7 cellular contexts compared by ENCODE assay signal in the genomic region with DNA sequence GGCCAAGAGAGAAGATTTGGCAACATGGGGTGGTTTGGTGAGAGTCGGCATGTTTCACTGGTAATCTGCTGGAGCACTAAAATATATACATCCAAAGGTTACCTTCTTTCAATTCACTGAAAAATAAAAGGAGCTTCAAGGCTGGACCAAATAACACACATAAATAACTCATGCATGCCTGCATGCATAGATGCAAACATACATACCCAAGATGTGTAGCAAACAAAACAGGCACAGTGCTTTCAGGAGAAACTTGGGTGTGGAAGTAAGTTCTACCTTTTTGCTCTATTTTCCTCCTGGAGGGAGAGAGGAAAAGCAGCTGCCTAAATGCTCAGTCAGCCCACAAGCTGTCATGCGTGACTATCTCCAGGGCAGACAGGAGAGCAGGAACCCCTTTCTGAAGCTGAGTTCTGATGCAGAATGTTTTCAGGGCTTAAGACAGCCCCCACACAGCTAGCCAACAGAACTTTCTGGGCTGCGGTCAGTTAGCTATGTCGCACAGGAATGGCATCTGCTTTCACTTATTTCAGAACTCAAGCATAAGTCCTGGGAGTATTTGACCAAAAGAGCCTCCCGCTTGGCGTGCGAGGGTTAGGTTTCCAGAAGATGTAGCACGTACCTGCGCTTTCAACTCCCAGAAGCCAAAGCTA.
A peak's percentile ranks its signal among the peaks of the same experiment; 100 is the strongest.
DNase-seq lines count a peak whose midpoint lies in the region; ATAC-seq and TF ChIP-seq lines count a peak whose summit lies in the region.

No MANE protein-coding gene starts in this region.

- no peaks in the 10 kb centered on the region for H3K27me3 ChIP-seq in skeletal muscle satellite cell (ENCODE audit: control insufficient read depth, insufficient read depth, low read length)

- ATAC-seq in GM21723 (IDR thresholded peaks at IDR 0.05; ENCODE audit: unreplicated experiment), result peak; percentile 58
- ATAC-seq in activated CD8-positive, alpha-beta memory T cell treated with anti-CD3 and anti-CD28 coated beads, Interleukin-2, amount 10 ng/mL, durations not matched to agents 7 days and 5 days, result peak; percentile 48

- no peaks in the 10 kb centered on the region for H3K9me3 Mint-ChIP-seq in activated CD8-positive, alpha-beta memory T cell treated with anti-CD3 and anti-CD28 coated beads, Interleukin-2, amount 10 ng/mL, durations not matched to agents 7 days and 5 days (ENCODE audit: low read depth)
- peaks cover 6% of the 10 kb centered on the region for H3K9me3 Mint-ChIP-seq in glutamatergic neuron (ENCODE audit: unreplicated experiment)

- H3K4me2 ChIP-seq in skeletal muscle satellite cell (ENCODE audit: low read length), result peak overlapping the region; percentile 73

- peaks cover 64% of the 10 kb centered on the region for H3K4me1 Mint-ChIP-seq in activated CD8-positive, alpha-beta memory T cell treated with anti-CD3 and anti-CD28 coated beads, Interleukin-2, amount 10 ng/mL, durations not matched to agents 7 days and 5 days
- peaks cover 34% of the 10 kb centered on the region for H3K4me1 Mint-ChIP-seq in glutamatergic neuron (ENCODE audit: low read depth, unreplicated experiment)

- H3K27me3 Mint-ChIP-seq in activated CD8-positive, alpha-beta memory T cell treated with anti-CD3 and anti-CD28 coated beads, Interleukin-2, amount 10 ng/mL, durations not matched to agents 7 days and 5 days, result no peaks in the 10 kb centered on the region
- H3K27me3 Mint-ChIP-seq in glutamatergic neuron (ENCODE audit: unreplicated experiment), result peaks cover 4% of the 10 kb centered on the region

- H3K4me3 ChIP-seq in GM12865 (ENCODE audit: low read depth, low read length) (peak overlapping the region; percentile 3; the same call in 1 of the 2 replicates), skeletal muscle satellite cell (ENCODE audit: low read length) (peak overlapping the region; percentile 21)

- CTCF ChIA-PET in activated CD8-positive, alpha-beta memory T cell treated with anti-CD3 and anti-CD28 coated beads, Interleukin-2, amount 10 ng/mL, durations not matched to agents 7 days and 5 days (lab: Charles Lee), result interaction anchor here (0.9 to 2.2 kb wide), 7 partner anchors 8 to 118 kb away, joined by 3 to 13 read pairs (median 3); no protein-coding TSS in a partner anchor

- no peaks in the 10 kb centered on the region for H3K9me3 ChIP-seq in skeletal muscle satellite cell (replicated peaks; ENCODE audit: low read length)

- H3K9ac ChIP-seq in skeletal muscle satellite cell (ENCODE audit: low read depth, low read length), result peak overlapping the region; percentile 82

- no peaks in the 10 kb centered on the region for H3K36me3 Mint-ChIP-seq in activated CD8-positive, alpha-beta memory T cell treated with anti-CD3 and anti-CD28 coated beads, Interleukin-2, amount 10 ng/mL, durations not matched to agents 7 days and 5 days
- H3K36me3 Mint-ChIP-seq in glutamatergic neuron (ENCODE audit: unreplicated experiment), result no peaks in the 10 kb centered on the region

- H3K27ac Mint-ChIP-seq in activated CD8-positive, alpha-beta memory T cell treated with anti-CD3 and anti-CD28 coated beads, Interleukin-2, amount 10 ng/mL, durations not matched to agents 7 days and 5 days, result peak overlapping the region; percentile 89
- peak overlapping the region; percentile 14 for H3K27ac Mint-ChIP-seq in glutamatergic neuron (ENCODE audit: unreplicated experiment)

- peaks cover 50% of the 10 kb centered on the region for H3K4me1 ChIP-seq in skeletal muscle satellite cell (ENCODE audit: control insufficient read depth, insufficient read depth, low read length)

- TF ChIP-seq CTCF in GM12865 (IDR thresholded peaks at IDR 0.05; ENCODE audit: insufficient read depth, low read depth, low read length, missing control alignments), result no peak
- no peak for TF ChIP-seq CTCF in glutamatergic neuron (IDR thresholded peaks at IDR 0.05; ENCODE audit: partially characterized antibody, unreplicated experiment)

- peak overlapping the region; percentile 64 for H3K4me3 Mint-ChIP-seq in activated CD8-positive, alpha-beta memory T cell treated with anti-CD3 and anti-CD28 coated beads, Interleukin-2, amount 10 ng/mL, durations not matched to agents 7 days and 5 days
- no peak overlapping the region for H3K4me3 Mint-ChIP-seq in glutamatergic neuron (ENCODE audit: unreplicated experiment)

- peak; percentile 95 for DNase-seq in GM12865 (ENCODE audit: low read depth)
- DNase-seq in KG1 (lab: John Stamatoyannopoulos, UW), result peak; percentile 79
- DNase-seq in activated CD8-positive, alpha-beta memory T cell treated with anti-CD3 and anti-CD28 coated beads, Interleukin-2, amount 10 ng/mL, durations not matched to agents 7 days and 5 days, result peak; percentile 73
- DNase-seq in glutamatergic neuron, result no peak
- no peak for DNase-seq in dermis blood vessel endothelial cell

- H3K36me3 ChIP-seq in skeletal muscle satellite cell (ENCODE audit: insufficient read depth, low read length), result no peaks in the 10 kb centered on the region

Comparison
In these comparisons a context has a peak if more than half of its experiments do, and no peak if none do; other contexts are left out.
1. DNase-seq: peak in GM12865 (single experiment), KG1 (single experiment) and activated CD8-positive, alpha-beta memory T cell treated with anti-CD3 and anti-CD28 coated beads, Interleukin-2, amount 10 ng/mL, durations not matched to agents 7 days and 5 days (single experiment); none in glutamatergic neuron (single experiment) and dermis blood vessel endothelial cell (single experiment).